In the genomic region with DNA sequence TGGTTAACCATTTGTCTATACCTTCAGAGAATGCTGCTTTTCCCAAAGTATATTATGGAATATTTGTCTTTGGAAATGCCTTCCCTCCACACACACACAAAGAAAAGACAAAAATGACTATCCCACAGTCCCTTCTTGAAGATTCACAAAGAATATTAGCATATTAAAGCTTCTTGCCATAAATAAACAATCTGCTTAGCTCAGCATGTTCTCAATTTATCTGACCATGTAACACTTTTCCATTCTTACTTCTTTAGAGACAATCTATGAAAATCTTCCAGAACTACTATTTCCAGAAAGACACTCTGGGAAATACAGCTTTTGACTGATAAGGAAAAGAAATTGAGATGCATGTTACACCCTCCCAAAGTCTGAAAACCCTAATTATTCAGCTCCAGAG, we compare ENCODE assay signal across 39 cellular contexts. TPM values are rescaled to one million over a fixed set of nuclear protein-coding genes. Genes with fewer than 3 reads are reported as not detected.
"Had no signal": no experiment of that assay in that cellular context is flagged by ENCODE, and none has a peak within 500 bp of the region (broad histone marks: within the 10 kb centered on the region; RNA-seq: fewer than 3 reads in every experiment).

No MANE protein-coding gene starts in this region.

- FAIRE-seq: astrocyte, TTC549 had no signal

- H3K36me3 Mint-ChIP-seq: activated CD4-positive, alpha-beta memory T cell treated with anti-CD3 and anti-CD28 coated beads for 36 hours; activated naive CD4-positive, alpha-beta T cell treated with anti-CD3 and anti-CD28 coated beads, Interleukin-2, amount 50 U/mL, for 72 hours; activated naive CD8-positive, alpha-beta T cell treated with anti-CD3 and anti-CD28 coated beads for 36 hours had no signal

- H3K4me3 ChIP-seq: adrenal gland, body of pancreas, breast epithelium had no signal

- H3K4me3 Mint-ChIP-seq: activated B cell treated with CpG ODN at 0.5 μM for 24 hours; activated CD4-positive, alpha-beta memory T cell treated with anti-CD3 and anti-CD28 coated beads for 36 hours; activated CD4-positive, alpha-beta T cell treated with anti-CD3 and anti-CD28 coated beads, Interleukin-2, amount 10 ng/mL, durations not matched to agents 24 days and 14 days; activated CD8-positive, alpha-beta T cell treated with anti-CD3 and anti-CD28 coated beads for 36 hours; activated naive CD4-positive, alpha-beta T cell treated with anti-CD3 and anti-CD28 coated beads for 36 hours; activated naive CD8-positive, alpha-beta T cell treated with anti-CD3 and anti-CD28 coated beads for 36 hours; activated T-cell treated with anti-CD3 and anti-CD28 coated beads, Interleukin-2, amount 50 U/mL, for 4 hours; activated T-cell treated with anti-CD3 and anti-CD28 coated beads, Interleukin-2, amount 50 U/mL, for 72 hours; activated T-helper 1 cell treated with anti-CD3 and anti-CD28 coated beads, Interleukin-12 subunit alpha, Interleukin-12 subunit beta, Interleukin-2, Interleukin-4 antibody, amounts not matched to agents 30 ng/mL and 10 ng/mL and 1 ng/mL, durations not matched to agents 14 hours and 24 hours and 36 hours; activated T-helper 17 cell treated with anti-CD3 and anti-CD28 coated beads, Interleukin-2, amount 50 U/mL, for 72 hours; T-helper 1 cell treated with Interleukin-12 subunit alpha and Interleukin-12 subunit beta and Interleukin-4 antibody, amounts not matched to agents 30 μg/mL and 1 μg/mL, for 36 hours; T-helper 2 cell treated with Interferon-gamma antibody and Interleukin-4, amounts not matched to agents 5 μg/mL and 100 μg/mL, for 36 hours had no signal

- ATAC-seq: activated CD8-positive, alpha-beta T cell treated with anti-CD3 and anti-CD28 coated beads for 36 hours; activated naive CD4-positive, alpha-beta T cell treated with anti-CD3 and anti-CD28 coated beads, Interleukin-2, amount 50 U/mL, for 72 hours; activated T-cell treated with anti-CD3 and anti-CD28 coated beads, Interleukin-2, amount 50 U/mL, for 4 hours; activated T-cell treated with anti-CD3 and anti-CD28 coated beads, Interleukin-2, amount 50 U/mL, for 72 hours; activated T-helper 17 cell treated with anti-CD3 and anti-CD28 coated beads, Interleukin-2, amount 50 U/mL, for 72 hours; body of pancreas had no signal

- H3K4me1 Mint-ChIP-seq: activated B cell treated with CpG ODN at 0.5 μM for 24 hours; activated CD4-positive, alpha-beta T cell treated with anti-CD3 and anti-CD28 coated beads, Interleukin-2, amount 10 ng/mL, durations not matched to agents 24 days and 14 days; activated naive CD8-positive, alpha-beta T cell treated with anti-CD3 and anti-CD28 coated beads for 36 hours; activated T-helper 17 cell treated with anti-CD3 and anti-CD28 coated beads, Interleukin-2, amount 50 U/mL, for 72 hours had no signal

- H3K36me3 ChIP-seq: adrenal gland, brain microvascular endothelial cell, breast epithelium had no signal

- H3K9me3 ChIP-seq: adrenal gland, body of pancreas, breast epithelium had no signal

- H3K4me1 ChIP-seq: body of pancreas, breast epithelium had no signal

- H3K9me3 Mint-ChIP-seq: activated CD4-positive, alpha-beta memory T cell treated with anti-CD3 and anti-CD28 coated beads for 36 hours; activated CD4-positive, alpha-beta T cell treated with anti-CD3 and anti-CD28 coated beads, Interleukin-2, amount 10 ng/mL, durations not matched to agents 24 days and 14 days; activated CD8-positive, alpha-beta T cell treated with anti-CD3 and anti-CD28 coated beads for 36 hours; activated naive CD4-positive, alpha-beta T cell treated with anti-CD3 and anti-CD28 coated beads for 36 hours; activated naive CD4-positive, alpha-beta T cell treated with anti-CD3 and anti-CD28 coated beads, Interleukin-2, amount 50 U/mL, for 72 hours; activated naive CD8-positive, alpha-beta T cell treated with anti-CD3 and anti-CD28 coated beads for 36 hours; activated T-cell treated with anti-CD3 and anti-CD28 coated beads, Interleukin-2, amount 50 U/mL, for 4 hours; activated T-cell treated with anti-CD3 and anti-CD28 coated beads, Interleukin-2, amount 50 U/mL, for 72 hours; activated T-helper 1 cell treated with anti-CD3 and anti-CD28 coated beads, Interleukin-12 subunit alpha, Interleukin-12 subunit beta, Interleukin-2, Interleukin-4 antibody, amounts not matched to agents 30 ng/mL and 10 ng/mL and 1 ng/mL, durations not matched to agents 14 hours and 24 hours and 36 hours; activated T-helper 17 cell treated with anti-CD3 and anti-CD28 coated beads, Interleukin-2, amount 50 U/mL, for 72 hours; T-helper 2 cell treated with Interferon-gamma antibody and Interleukin-4, amounts not matched to agents 5 μg/mL and 100 μg/mL, for 36 hours had no signal

- H3K27ac Mint-ChIP-seq: activated B cell treated with CpG ODN at 0.5 μM for 24 hours; activated CD4-positive, alpha-beta memory T cell treated with anti-CD3 and anti-CD28 coated beads for 36 hours; activated CD4-positive, alpha-beta T cell treated with anti-CD3 and anti-CD28 coated beads, Interleukin-2, amount 10 ng/mL, durations not matched to agents 24 days and 14 days; activated CD8-positive, alpha-beta T cell treated with anti-CD3 and anti-CD28 coated beads for 36 hours; activated naive CD4-positive, alpha-beta T cell treated with anti-CD3 and anti-CD28 coated beads for 36 hours; activated naive CD4-positive, alpha-beta T cell treated with anti-CD3 and anti-CD28 coated beads, Interleukin-2, amount 50 U/mL, for 72 hours; activated naive CD8-positive, alpha-beta T cell treated with anti-CD3 and anti-CD28 coated beads for 36 hours; activated T-cell treated with anti-CD3 and anti-CD28 coated beads, Interleukin-2, amount 50 U/mL, for 72 hours; activated T-helper 1 cell treated with anti-CD3 and anti-CD28 coated beads, Interleukin-12 subunit alpha, Interleukin-12 subunit beta, Interleukin-2, Interleukin-4 antibody, amounts not matched to agents 30 ng/mL and 10 ng/mL and 1 ng/mL, durations not matched to agents 14 hours and 24 hours and 36 hours; activated T-helper 17 cell treated with anti-CD3 and anti-CD28 coated beads, Interleukin-2, amount 50 U/mL, for 72 hours; T-helper 1 cell treated with Interleukin-12 subunit alpha and Interleukin-12 subunit beta and Interleukin-4 antibody, amounts not matched to agents 30 μg/mL and 1 μg/mL, for 36 hours; T-helper 2 cell treated with Interferon-gamma antibody and Interleukin-4, amounts not matched to agents 5 μg/mL and 100 μg/mL, for 36 hours had no signal

- H3K27ac ChIP-seq: adrenal gland, body of pancreas, brain microvascular endothelial cell, breast epithelium, VCaP had no signal

- DNase-seq: activated B cell treated with CpG ODN at 0.5 μM for 24 hours; activated CD4-positive, alpha-beta memory T cell treated with anti-CD3 and anti-CD28 coated beads for 36 hours; activated CD4-positive, alpha-beta T cell treated with anti-CD3 and anti-CD28 coated beads for 4 hours; activated CD4-positive, alpha-beta T cell treated with anti-CD3 and anti-CD28 coated beads, Interleukin-2, amount 10 ng/mL, durations not matched to agents 24 days and 14 days; activated CD4-positive, alpha-beta T cell treated with anti-CD3 and anti-CD28 coated beads, Interleukin-2, amount 50 U/mL, for 1 hour; activated CD4-positive, alpha-beta T cell treated with anti-CD3 and anti-CD28 coated beads, Interleukin-2, amount 50 U/mL, for 4 hours; activated CD4-positive, CD25-positive, alpha-beta regulatory T cell treated with anti-CD3 and anti-CD28 coated beads, Interleukin-2, amount 50 U/mL, for 72 hours; activated CD8-positive, alpha-beta memory T cell treated with anti-CD3 and anti-CD28 coated beads, Interleukin-2, amount 50 U/mL, for 4 hours; activated CD8-positive, alpha-beta T cell treated with anti-CD3 and anti-CD28 coated beads for 36 hours; activated effector memory CD4-positive, alpha-beta T cell treated with anti-CD3 and anti-CD28 coated beads, Interleukin-2, amount 50 U/mL, for 16 hours; activated gamma-delta T cell treated with Interleukin-2 at 50 U/mL for 16 hours; activated naive CD4-positive, alpha-beta T cell; activated naive CD4-positive, alpha-beta T cell treated with anti-CD3 and anti-CD28 coated beads for 36 hours; activated naive CD4-positive, alpha-beta T cell treated with anti-CD3 and anti-CD28 coated beads, Interleukin-2, amount 50 U/mL, for 16 hours; activated naive CD8-positive, alpha-beta T cell treated with anti-CD3 and anti-CD28 coated beads for 36 hours; activated T-cell treated with anti-CD3 and anti-CD28 coated beads for 4 hours; activated T-cell treated with anti-CD3 and anti-CD28 coated beads, Interleukin-2, amount 50 U/mL, for 1 hour; activated T-cell treated with anti-CD3 and anti-CD28 coated beads, Interleukin-2, amount 50 U/mL, for 4 hours; activated T-cell treated with anti-CD3 and anti-CD28 coated beads, Interleukin-2, amount 50 U/mL, for 72 hours; adrenal gland; amniotic stem cell; aorta; body of pancreas; brain microvascular endothelial cell; central memory CD4-positive, alpha-beta T cell; T-helper 1 cell; T-helper 2 cell; T-helper 9 cell had no signal

- H3K27me3 Mint-ChIP-seq: activated CD4-positive, alpha-beta T cell treated with anti-CD3 and anti-CD28 coated beads, Interleukin-2, amount 10 ng/mL, durations not matched to agents 24 days and 14 days had no signal

- H3K27me3 ChIP-seq: adrenal gland, body of pancreas, brain microvascular endothelial cell, breast epithelium had no signal

RNA-seq across cellular contexts. Expression of a gene that starts 58.9 kb away (rescaled TPM):
- total RNA-seq: activated B cell treated with CpG ODN at 0.5 μM for 24 hours; activated CD4-positive, alpha-beta memory T cell treated with anti-CD3 and anti-CD28 coated beads for 36 hours; activated CD4-positive, alpha-beta T cell treated with anti-CD3 and anti-CD28 coated beads, Interleukin-2, amount 10 ng/mL, durations not matched to agents 24 days and 14 days; activated CD8-positive, alpha-beta memory T cell treated with anti-CD3 and anti-CD28 coated beads for 36 hours; activated CD8-positive, alpha-beta T cell treated with anti-CD3 and anti-CD28 coated beads for 36 hours; activated naive CD4-positive, alpha-beta T cell treated with anti-CD3 and anti-CD28 coated beads for 36 hours; activated naive CD4-positive, alpha-beta T cell treated with anti-CD3 and anti-CD28 coated beads, Interleukin-2, amount 50 U/mL, for 72 hours; activated naive CD8-positive, alpha-beta T cell treated with anti-CD3 and anti-CD28 coated beads for 36 hours; activated T-cell treated with anti-CD3 and anti-CD28 coated beads, Interleukin-2, amount 50 U/mL, for 4 hours; activated T-cell treated with anti-CD3 and anti-CD28 coated beads, Interleukin-2, amount 50 U/mL, for 72 hours; activated T-helper 1 cell treated with anti-CD3 and anti-CD28 coated beads, Interleukin-12 subunit alpha, Interleukin-12 subunit beta, Interleukin-2, Interleukin-4 antibody, amounts not matched to agents 30 ng/mL and 10 ng/mL and 1 ng/mL, durations not matched to agents 14 hours and 24 hours and 36 hours; activated T-helper 17 cell treated with anti-CD3 and anti-CD28 coated beads, Interleukin-2, amount 50 U/mL, for 72 hours; astrocyte; cardiac septum had no signal
